ENCODE assay signal across 2 cellular contexts in the genomic region with DNA sequence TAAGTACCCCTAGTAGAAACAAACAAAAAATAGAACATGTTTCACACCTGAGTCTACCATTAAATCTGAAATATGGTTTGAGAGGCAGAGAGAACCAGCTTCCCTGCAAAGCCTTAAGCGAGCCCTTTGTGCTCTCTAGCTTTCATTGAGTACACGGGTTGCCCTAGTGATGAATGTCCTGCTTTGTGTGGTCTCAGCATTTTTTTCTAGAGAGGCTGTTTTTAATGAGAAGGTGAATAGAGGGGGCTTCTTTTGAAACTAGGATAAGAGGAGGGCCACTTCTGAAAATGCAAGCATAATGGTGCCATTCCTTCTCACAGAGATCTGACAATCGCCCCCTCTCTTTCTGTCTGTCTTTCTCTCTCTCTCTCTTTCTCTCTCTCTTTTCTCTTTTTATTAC.
TF ChIP-seq lines count a peak whose summit lies in the region.

No MANE protein-coding gene starts in this region.

TF ChIP-seq in GM23338, 12 proteins besides CTCF, POLR2A, EP300 and RAD21 (continues in another document):
- TF ChIP-seq POLR2AphosphoS5 (IDR thresholded peaks at IDR 0.05; ENCODE audit: low read depth) (no peak), ZNF114 (CRISPR knock-in tag; IDR thresholded peaks at IDR 0.05) (no peak), EZH2phosphoT487 (IDR thresholded peaks at IDR 0.05; ENCODE audit: unreplicated experiment) (no peak), STAT1 (IDR thresholded peaks at IDR 0.05; ENCODE audit: unreplicated experiment) (no peak), NANOG (IDR thresholded peaks at IDR 0.05; ENCODE audit: borderline replicate concordance) (no peak), CREB1 (CRISPR knock-in tag; IDR thresholded peaks at IDR 0.05; ENCODE audit: low read depth) (no peak), ZNF462 (CRISPR knock-in tag; IDR thresholded peaks at IDR 0.05) (no peak), EZH2 (IDR thresholded peaks at IDR 0.05; ENCODE audit: low read depth, unreplicated experiment) (no peak), JUNB (IDR thresholded peaks at IDR 0.05; ENCODE audit: unreplicated experiment) (no peak)
- TF ChIP-seq, protein P1, sequence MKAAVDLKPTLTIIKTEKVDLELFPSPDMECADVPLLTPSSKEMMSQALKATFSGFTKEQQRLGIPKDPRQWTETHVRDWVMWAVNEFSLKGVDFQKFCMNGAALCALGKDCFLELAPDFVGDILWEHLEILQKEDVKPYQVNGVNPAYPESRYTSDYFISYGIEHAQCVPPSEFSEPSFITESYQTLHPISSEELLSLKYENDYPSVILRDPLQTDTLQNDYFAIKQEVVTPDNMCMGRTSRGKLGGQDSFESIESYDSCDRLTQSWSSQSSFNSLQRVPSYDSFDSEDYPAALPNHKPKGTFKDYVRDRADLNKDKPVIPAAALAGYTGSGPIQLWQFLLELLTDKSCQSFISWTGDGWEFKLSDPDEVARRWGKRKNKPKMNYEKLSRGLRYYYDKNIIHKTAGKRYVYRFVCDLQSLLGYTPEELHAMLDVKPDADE (IDR thresholded peaks at IDR 0.05) = no peak

TF ChIP-seq in endothelial cell of umbilical vein, 7 proteins besides CTCF, POLR2A, EP300 and RAD21:
- TF ChIP-seq GATA2 (IDR thresholded peaks at IDR 0.05; ENCODE audit: insufficient read depth, insufficient read length, low read depth, low read length) (no peak), FOS (IDR thresholded peaks at IDR 0.05; ENCODE audit: borderline replicate concordance, insufficient read depth, low read length) (no peak), MYC (IDR thresholded peaks at IDR 0.05; ENCODE audit: low read depth, low read length) (no peak), POLR2AphosphoS5 (IDR thresholded peaks at IDR 0.05; ENCODE audit: insufficient read depth, low read depth, low read length) (no peak), JUN (IDR thresholded peaks at IDR 0.05; ENCODE audit: borderline replicate concordance, insufficient read depth, insufficient read length, low read depth) (no peak), EZH2 (IDR thresholded peaks at IDR 0.05; ENCODE audit: borderline replicate concordance, low read depth, low read length, severe bottlenecking) (no peak)
TF ChIP-seq in endothelial cell of umbilical vein: peak in this region for 0.
